ENCODE assay signal across 13 cellular contexts in genomic region chr1:169741666-169742394, GRCh38. TPM values are rescaled to one million over a fixed set of nuclear protein-coding genes. Genes with fewer than 3 reads are reported as not detected.
DNase-seq lines count a peak whose midpoint lies in the region; ATAC-seq, FAIRE-seq and TF ChIP-seq lines count a peak whose summit lies in the region.
"Had no signal": no experiment of that assay in that cellular context is flagged by ENCODE, and none has a peak within 500 bp of the region (broad histone marks: within the 10 kb centered on the region; RNA-seq: fewer than 3 reads in every experiment).

No MANE protein-coding gene starts in this region.

- FAIRE-seq in frontal cortex (lab: Jason Lieb, UNC) = no peak
- FAIRE-seq: A549 had no signal

- no peak overlapping the region for H3K27ac ChIP-seq in WERI-Rb-1
- H3K27ac ChIP-seq: A549, coronary artery had no signal

- no peaks in the 10 kb centered on the region for H3K9me3 ChIP-seq in WERI-Rb-1 (ENCODE audit: severe bottlenecking)
- H3K9me3 ChIP-seq: A549 had no signal

- no peak for TF ChIP-seq CTCF in WERI-Rb-1 (IDR thresholded peaks at IDR 0.05; ENCODE audit: low read depth, low read length)

- no peak overlapping the region for H3K4me3 ChIP-seq in WERI-Rb-1 (ENCODE audit: low read depth, low read length)
- H3K4me3 ChIP-seq: A549, coronary artery had no signal

- H3K36me3 ChIP-seq in WERI-Rb-1 = no peaks in the 10 kb centered on the region

- DNase-seq in A172 (ENCODE audit: low spot score) (peak; percentile 51), HCEC 1CT (peak; percentile 46), amniotic epithelial cell (ENCODE audit: low read depth) (peak; percentile 2), kidney glomerular epithelial cell (lab: John Stamatoyannopoulos, UW) (peak; percentile 5), frontal cortex (ENCODE audit: low spot score in 2 of 2) (no peak), iPS-NIHi11 (ENCODE audit: low spot score) (no peak), WERI-Rb-1 (no peak)
- DNase-seq: activated naive CD4-positive, alpha-beta T cell treated with anti-CD3 and anti-CD28 coated beads, Interleukin-2, amount 50 U/mL, for 16 hours; foreskin melanocyte; NCI-H2227 treated with DMSO at 0.1 percent for 48 hours had no signal

- peaks cover 7% of the 10 kb centered on the region for H3K27me3 ChIP-seq in WERI-Rb-1 (ENCODE audit: insufficient read depth, low read depth, severe bottlenecking)

- no peak for ATAC-seq in GM18861 (IDR thresholded peaks at IDR 0.05; ENCODE audit: unreplicated experiment)
- ATAC-seq: A549 had no signal

RNA-seq across cellular contexts. Expression of gene SELE, which starts 8.0 kb away (rescaled TPM):
- not detected in 2 replicates for total RNA-seq in A172 (2014; rRNA removed; shearing (Covaris generic))
- total RNA-seq in frontal cortex = under 0.01 TPM

RNA-seq across cellular contexts. Expression of gene SELL, which starts 30.4 kb away (rescaled TPM):
- not detected in 2 replicates for total RNA-seq in A172 (2014; rRNA removed; shearing (Covaris generic))
- 0.82 TPM for total RNA-seq in frontal cortex

RNA-seq across cellular contexts. Expression of gene METTL18, which starts 52.9 kb away (rescaled TPM):
- 16.0 and 26.0 TPM in 2 replicates for total RNA-seq in A172 (2014; rRNA removed; shearing (Covaris generic))
- total RNA-seq in frontal cortex = 9.0 TPM

Comparison
In these comparisons a context has a peak if more than half of its experiments do, and no peak if none do; other contexts are left out.
1. DNase-seq: peak in A172 (single experiment), HCEC 1CT (single experiment), amniotic epithelial cell (single experiment) and kidney glomerular epithelial cell (single experiment); none in frontal cortex (0 of 2), iPS-NIHi11 (single experiment) and WERI-Rb-1 (single experiment).